Comparison of ENCODE assay signal across 20 cellular contexts in the genomic region with DNA sequence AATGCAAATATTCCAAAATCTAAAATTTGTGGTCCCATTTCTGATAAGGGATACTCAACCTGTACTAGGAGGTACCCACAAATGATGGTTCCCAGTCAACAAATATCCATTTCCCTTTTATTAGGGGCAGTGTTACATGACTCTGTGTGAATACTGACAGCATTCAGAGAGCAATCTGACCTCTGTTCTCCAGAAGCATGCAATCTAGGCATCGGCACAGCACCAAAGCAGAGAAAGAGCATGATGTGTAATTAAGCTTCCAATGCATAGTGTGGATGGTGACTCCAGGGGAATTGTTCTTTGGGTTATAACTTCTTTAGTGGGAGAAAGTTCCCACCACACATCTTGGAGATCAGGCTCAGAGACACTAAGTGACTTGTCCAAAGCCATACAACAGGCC.
"Had no signal": no experiment of that assay in that cellular context is flagged by ENCODE, and none has a peak within 500 bp of the region (broad histone marks: within the 10 kb centered on the region; RNA-seq: fewer than 3 reads in every experiment).

No MANE protein-coding gene starts in this region.

- ATAC-seq: foreskin keratinocyte; gastroesophageal sphincter; naive thymus-derived CD4-positive, alpha-beta T cell had no signal

- H3K4me3 ChIP-seq: coronary artery, dorsolateral prefrontal cortex, esophagus muscularis mucosa, gastroesophageal sphincter, heart left ventricle, left ventricle myocardium inferior, lower lobe of right lung had no signal

- H3K4me1 Mint-ChIP-seq: naive thymus-derived CD4-positive, alpha-beta T cell had no signal

- FAIRE-seq: colon, endothelial cell of umbilical vein, frontal cortex, keratinocyte had no signal

- DNase-seq: dermis blood vessel endothelial cell; dorsolateral prefrontal cortex; effector CD4-positive, alpha-beta T cell; effector memory CD4-positive, alpha-beta T cell; foreskin keratinocyte; hippocampal formation; left cardiac atrium; left ventricle myocardium inferior; lower lobe of right lung; mesenchymal stem cell; midbrain; naive thymus-derived CD4-positive, alpha-beta T cell had no signal

- H3K27ac ChIP-seq: coronary artery, esophagus muscularis mucosa, foreskin keratinocyte, gastroesophageal sphincter, heart left ventricle, left ventricle myocardium inferior, lower lobe of right lung had no signal

- H3K36me3 Mint-ChIP-seq: naive thymus-derived CD4-positive, alpha-beta T cell had no signal

- H3K27me3 ChIP-seq: foreskin keratinocyte, heart left ventricle had no signal

- H3K9me3 ChIP-seq: esophagus muscularis mucosa, gastroesophageal sphincter, heart left ventricle, left ventricle myocardium inferior, lower lobe of right lung had no signal

- H3K4me1 ChIP-seq: foreskin keratinocyte, gastroesophageal sphincter, lower lobe of right lung had no signal

- H3K27ac Mint-ChIP-seq: naive thymus-derived CD4-positive, alpha-beta T cell had no signal

- H3K36me3 ChIP-seq: esophagus muscularis mucosa, gastroesophageal sphincter, heart left ventricle, left ventricle myocardium inferior, lower lobe of right lung had no signal

- H3K4me3 Mint-ChIP-seq: naive thymus-derived CD4-positive, alpha-beta T cell had no signal
